Comparison of ENCODE assay signal across 12 cellular contexts in the genomic region with DNA sequence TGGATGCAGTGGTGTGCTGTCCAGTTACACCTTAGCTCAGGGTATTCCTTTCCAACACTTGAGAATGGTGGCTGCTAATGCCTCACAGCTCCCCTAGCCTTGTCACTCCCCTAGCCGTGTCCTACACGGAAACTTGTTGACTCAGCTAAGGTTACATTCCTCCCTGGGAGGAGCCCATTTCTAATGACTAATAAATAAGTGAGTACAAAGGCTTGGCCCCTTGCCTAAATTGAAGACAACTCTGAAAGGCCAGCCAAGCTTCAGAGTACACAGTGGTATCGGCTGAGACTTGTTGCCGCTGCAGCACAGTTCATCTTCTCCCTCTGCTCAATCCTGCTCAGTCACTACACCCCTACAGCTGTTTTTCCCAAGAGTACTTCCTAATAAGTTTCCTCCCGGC. TPM values are rescaled to one million over a fixed set of nuclear protein-coding genes. Genes with fewer than 3 reads are reported as not detected.
DNase-seq lines count a peak whose midpoint lies in the region; ATAC-seq and TF ChIP-seq lines count a peak whose summit lies in the region.
"Had no signal": no experiment of that assay in that cellular context is flagged by ENCODE, and none has a peak within 500 bp of the region (broad histone marks: within the 10 kb centered on the region; RNA-seq: fewer than 3 reads in every experiment).

No MANE protein-coding gene starts in this region.

- no peaks in the 10 kb centered on the region for H3K79me2 ChIP-seq in GM23248 (ENCODE audit: insufficient read depth)
- no peaks in the 10 kb centered on the region for H3K79me2 ChIP-seq in PC-3 (ENCODE audit: low read length)

- intact Hi-C loops in PC-3 (cut with micrococcal nuclease) = loop anchor here (1.0 kb wide), 1 partner anchor 10 kb away; no protein-coding TSS in a partner anchor
- intact Hi-C loops in CD14-positive monocyte (cut with micrococcal nuclease) = no loop called here

- no peak overlapping the region for H3K27ac Mint-ChIP-seq in CD14-positive monocyte

- WGBS in GM23248 (ENCODE audit: low coverage in 1 of 2, low lambda C conversion rate in 2 of 2, missing lambda C conversion rate in 2 of 2), 2 experiments = 3 to 4% methylated on average over 5 of the region's 5 CpGs

- H3K9me3 ChIP-seq in GM23248 (ENCODE audit: low read depth) (no peaks in the 10 kb centered on the region), PC-3 (ENCODE audit: low read length) (no peaks in the 10 kb centered on the region)

- H3K9me3 Mint-ChIP-seq in CD14-positive monocyte = no peaks in the 10 kb centered on the region

- H3K4me1 Mint-ChIP-seq in CD14-positive monocyte = no peaks in the 10 kb centered on the region

- no TSS peak for BruUV-seq in PC-3 (replicated peaks; lab: Mats Ljungman, UMichigan)

- H3K36me3 Mint-ChIP-seq in CD14-positive monocyte = no peaks in the 10 kb centered on the region

- H3K4me3 ChIP-seq in GM23248 = peak overlapping the region; percentile 56
- H3K4me3 ChIP-seq in PC-3 (ENCODE audit: low read length) = peak overlapping the region; percentile 59
- no peak overlapping the region for H3K4me3 ChIP-seq in fibroblast of the aortic adventitia (ENCODE audit: low read depth, low read length)
- H3K4me3 ChIP-seq: K562 had no signal

- DNase-seq in GM23248 = peak; percentile 97
- peak; percentile 96 for DNase-seq in PC-3
- DNase-seq in fibroblast of the aortic adventitia (ENCODE audit: low read depth) = peak; percentile 76
- peak; percentile 67 for DNase-seq in pulmonary artery endothelial cell (ENCODE audit: low read depth, low spot score)
- DNase-seq in CD14-positive monocyte (ENCODE audit: low spot score) = no peak
- DNase-seq in NCI-H345 (lab: John Stamatoyannopoulos, UW) = no peak
- DNase-seq in DMS79 treated with DMSO at 0.1 percent for 48 hours (lab: John Stamatoyannopoulos, UW) = no peak
- DNase-seq: activated gamma-delta T cell treated with Interleukin-2 at 50 U/mL for 16 hours had no signal

- H3K36me3 ChIP-seq in GM23248 (ENCODE audit: low read depth) (0 out of 2 replicates have a peak, but pooled peaks cover 3% of the 10 kb centered on the region), PC-3 (ENCODE audit: low read depth, low read length) (no peaks in the 10 kb centered on the region)

- H3K9me2 ChIP-seq in GM23248 (ENCODE audit: insufficient read depth) (no peaks in the 10 kb centered on the region), PC-3 (replicated peaks; ENCODE audit: low read length) (no peaks in the 10 kb centered on the region)

- H3K27me3 ChIP-seq in GM23248 (replicated peaks; ENCODE audit: insufficient read depth) = no peaks in the 10 kb centered on the region
- H3K27me3 ChIP-seq in PC-3 (ENCODE audit: low read length) = no peaks in the 10 kb centered on the region

- peaks cover 0 to 2% (median 0%) of the 10 kb centered on the region in 3 donors for H3K27me3 Mint-ChIP-seq in CD14-positive monocyte (ENCODE audit: low read depth in 3 of 3)

- in situ Hi-C loops in GM23248 (cut with MboI) = no loop called here

- no peak for TF ChIP-seq CTCF in PC-3 (conservative IDR thresholded peaks at IDR 0.05; ENCODE audit: low read depth, low read length)
- no peak for TF ChIP-seq CTCF in fibroblast of the aortic adventitia (IDR thresholded peaks at IDR 0.05; ENCODE audit: insufficient read depth, low read length)
- TF ChIP-seq CTCF in CD14-positive monocyte (IDR thresholded peaks at IDR 0.05) = no peak

- ATAC-seq in PC-3 = peak; percentile 98
- no peak for ATAC-seq in GM18867 (IDR thresholded peaks at IDR 0.05; ENCODE audit: unreplicated experiment)
- ATAC-seq: K562 had no signal

- POLR2A ChIA-PET in PC-3 (lab: Charles Lee; ENCODE audit: unreplicated experiment) = interaction anchor here (0.6 kb wide), 1 partner anchor 39 kb away, joined by 6 read pairs; no protein-coding TSS in a partner anchor

- H3K27ac ChIP-seq in GM23248 = peak overlapping the region; percentile 47
- H3K27ac ChIP-seq in PC-3 (ENCODE audit: low read length) = peak overlapping the region; percentile 86

- CTCF ChIA-PET in PC-3 (lab: Charles Lee) = no interaction called here

- H3K4me1 ChIP-seq in GM23248 (ENCODE audit: insufficient read depth) = peaks cover 20% of the 10 kb centered on the region
- peaks cover 22% of the 10 kb centered on the region for H3K4me1 ChIP-seq in PC-3 (ENCODE audit: insufficient read depth, low read length)

- H3K4me3 Mint-ChIP-seq in CD14-positive monocyte = no peak overlapping the region

- peak overlapping the region; percentile 36 for H3K9ac ChIP-seq in GM23248
- peak overlapping the region; percentile 41 for H3K9ac ChIP-seq in PC-3 (ENCODE audit: low read length)

- peaks cover 15% of the 10 kb centered on the region for H3F3A ChIP-seq in GM23248 (ENCODE audit: insufficient read depth)
- no peaks in the 10 kb centered on the region for H3F3A ChIP-seq in PC-3 (ENCODE audit: low read length, unreplicated experiment)

- H2AFZ ChIP-seq in GM23248 = peak overlapping the region; percentile 54; the same call in 1 of the 2 replicates
- peak overlapping the region; percentile 77 for H2AFZ ChIP-seq in PC-3 (ENCODE audit: low read length)

- no peaks in the 10 kb centered on the region for H4K20me1 ChIP-seq in GM23248 (ENCODE audit: insufficient read depth)
- H4K20me1 ChIP-seq in PC-3 (ENCODE audit: low read length) = no peaks in the 10 kb centered on the region

- peak overlapping the region; percentile 80 for H3K4me2 ChIP-seq in GM23248 (ENCODE audit: unreplicated experiment)
- H3K4me2 ChIP-seq in PC-3 (ENCODE audit: low read length) = peak overlapping the region; percentile 87

RNA-seq across cellular contexts. Expression of gene SLC25A31, which starts 21.2 kb away (rescaled TPM):
- not detected in 2 replicates for total RNA-seq in GM23248 (2014; rRNA removed; shearing (Covaris generic))
- polyA plus RNA-seq in GM23248 (2016; fragmentation: Nextera tagmentation; extraction: Ambion mirVana) (not detected in 2 replicates), CD14-positive monocyte (not detected)
- total RNA-seq in PC-3 (2014; rRNA removed) (not detected in 2 replicates), fibroblast of the aortic adventitia (ENCODE audit: low replicate concordance) (not detected in 2 replicates), pulmonary artery endothelial cell (not detected in 2 replicates)
- total RNA-seq: H1, K562, urinary bladder had no signal
- polyA plus RNA-seq: H1, urinary bladder had no signal

Comparison
In these comparisons a context has a peak if more than half of its experiments do, and no peak if none do; other contexts are left out.
1. DNase-seq: peak in GM23248 (single experiment), PC-3 (single experiment), fibroblast of the aortic adventitia (single experiment) and pulmonary artery endothelial cell (single experiment); none in CD14-positive monocyte (single experiment), NCI-H345 (single experiment) and DMS79 treated with DMSO at 0.1 percent for 48 hours (single experiment).